In genomic region chr6:139549561-139550070, GRCh38 we compare ENCODE assay signal across 19 cellular contexts.
"Had no signal": no experiment of that assay in that cellular context is flagged by ENCODE, and none has a peak within 500 bp of the region (broad histone marks: within the 10 kb centered on the region; RNA-seq: fewer than 3 reads in every experiment).

No MANE protein-coding gene starts in this region.

- H3K27ac ChIP-seq: gastroesophageal sphincter, prostate gland, testis had no signal

- H3K27ac Mint-ChIP-seq: activated naive CD4-positive, alpha-beta T cell treated with anti-CD3 and anti-CD28 coated beads, Interleukin-2, amount 50 U/mL, for 24 hours; brain; natural killer cell treated with Interleukin-12 subunit alpha and Interleukin-12 subunit beta and Interleukin-15 and Interleukin-18, amount 100 ng/mL, for 72 hours; stimulated activated naive CD8-positive, alpha-beta T cell treated with anti-CD3 and anti-CD28 coated beads, Interleukin-15, Interleukin-2, amounts not matched to agents 100 ng/mL and 50 ng/mL, for 24 hours had no signal

- ATAC-seq: gastroesophageal sphincter; natural killer cell treated with Interleukin-12 subunit alpha and Interleukin-12 subunit beta and Interleukin-15 and Interleukin-18, amount 100 ng/mL, for 72 hours had no signal

- H3K4me1 Mint-ChIP-seq: activated naive CD4-positive, alpha-beta T cell treated with anti-CD3 and anti-CD28 coated beads, Interleukin-2, amount 50 U/mL, for 24 hours had no signal

- H3K36me3 Mint-ChIP-seq: activated naive CD4-positive, alpha-beta T cell treated with anti-CD3 and anti-CD28 coated beads, Interleukin-2, amount 50 U/mL, for 24 hours; brain; natural killer cell treated with Interleukin-12 subunit alpha and Interleukin-12 subunit beta and Interleukin-15 and Interleukin-18, amount 100 ng/mL, for 72 hours had no signal

- H3K27me3 ChIP-seq: gastroesophageal sphincter, testis had no signal

- DNase-seq: activated CD4-positive, alpha-beta T cell treated with anti-CD3 and anti-CD28 coated beads, Interleukin-2, amount 50 U/mL, for 4 hours; activated CD4-positive, CD25-positive, alpha-beta regulatory T cell treated with anti-CD3 and anti-CD28 coated beads, Interleukin-2, amount 50 U/mL, for 72 hours; activated effector memory CD4-positive, alpha-beta T cell treated with Interleukin-2 at 50 U/mL for 16 hours; activated T-cell treated with anti-CD3 and anti-CD28 coated beads, Interleukin-2, amount 50 U/mL, for 1 hour; amniotic stem cell; cerebellar nuclear complex; occipital lobe; stimulated activated CD4-positive, alpha-beta T cell treated with anti-CD3 and anti-CD28 coated beads, Interleukin-4, amount 100 ng/mL, for 1 hour; stimulated activated CD8-positive, alpha-beta memory T cell treated with anti-CD3 and anti-CD28 coated beads, Interleukin-4, amount 100 ng/mL, for 48 hours; T-helper 9 cell; testis had no signal

- H3K9me3 ChIP-seq: gastroesophageal sphincter, prostate gland, testis had no signal

- H3K36me3 ChIP-seq: gastroesophageal sphincter, prostate gland had no signal

- H3K9me3 Mint-ChIP-seq: activated naive CD4-positive, alpha-beta T cell treated with anti-CD3 and anti-CD28 coated beads, Interleukin-2, amount 50 U/mL, for 24 hours; natural killer cell treated with Interleukin-12 subunit alpha and Interleukin-12 subunit beta and Interleukin-15 and Interleukin-18, amount 100 ng/mL, for 72 hours; stimulated activated naive CD8-positive, alpha-beta T cell treated with anti-CD3 and anti-CD28 coated beads, Interleukin-15, Interleukin-2, amounts not matched to agents 100 ng/mL and 50 ng/mL, for 24 hours had no signal

- H3K4me3 Mint-ChIP-seq: activated naive CD4-positive, alpha-beta T cell treated with anti-CD3 and anti-CD28 coated beads, Interleukin-2, amount 50 U/mL, for 24 hours; brain; natural killer cell treated with Interleukin-12 subunit alpha and Interleukin-12 subunit beta and Interleukin-15 and Interleukin-18, amount 100 ng/mL, for 72 hours; stimulated activated naive CD8-positive, alpha-beta T cell treated with anti-CD3 and anti-CD28 coated beads, Interleukin-15, Interleukin-2, amounts not matched to agents 100 ng/mL and 50 ng/mL, for 24 hours had no signal

- H3K4me3 ChIP-seq: gastroesophageal sphincter, lung, prostate gland, testis had no signal

- FAIRE-seq: endometrium had no signal
